ENCODE assay signal across 9 cellular contexts in the genomic region with DNA sequence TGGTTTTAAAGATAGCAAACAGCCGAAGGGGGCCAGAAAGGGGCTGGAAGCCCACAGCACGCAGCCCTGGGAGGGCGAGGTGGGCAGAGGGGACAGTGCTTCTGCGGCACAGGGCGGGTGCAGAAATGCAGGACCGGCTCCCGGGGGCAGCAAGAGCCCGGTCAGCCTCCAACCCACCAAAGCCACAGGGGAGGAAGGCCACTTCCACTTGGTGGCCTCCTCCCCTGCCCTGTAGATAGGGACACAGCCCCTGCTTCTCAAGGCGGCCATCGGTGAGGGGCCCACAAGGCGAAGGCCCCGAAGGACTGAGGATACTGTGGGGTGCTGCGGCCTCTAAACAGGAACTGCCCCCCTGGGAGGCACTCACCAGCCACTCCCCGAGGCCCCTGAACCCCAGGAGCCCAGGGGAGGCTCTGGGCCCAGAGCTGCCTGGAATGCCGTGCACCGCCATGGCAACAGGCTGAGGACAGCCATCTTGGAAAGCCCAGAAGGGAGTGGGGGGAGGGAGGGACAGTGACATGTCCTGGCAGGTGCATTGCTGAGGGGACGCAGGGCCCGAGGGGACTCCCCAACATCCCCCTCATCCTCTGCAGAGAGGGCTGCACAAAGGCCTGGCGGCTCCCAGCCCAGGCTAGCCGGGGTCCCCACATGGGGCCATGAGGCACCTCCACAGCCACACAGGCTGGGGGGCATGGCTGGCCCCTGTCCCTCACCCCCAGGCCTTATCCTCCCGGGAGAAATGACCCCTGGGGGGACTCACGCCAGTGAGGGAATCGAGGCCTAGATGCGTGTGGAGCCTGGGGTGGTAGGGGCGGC.
A peak's percentile ranks its signal among the peaks of the same experiment; 100 is the strongest.
DNase-seq lines count a peak whose midpoint lies in the region; ATAC-seq, FAIRE-seq and TF ChIP-seq lines count a peak whose summit lies in the region.
"Had no signal": no experiment of that assay in that cellular context is flagged by ENCODE, and none has a peak within 500 bp of the region (broad histone marks: within the 10 kb centered on the region; RNA-seq: fewer than 3 reads in every experiment).

No MANE protein-coding gene starts in this region.

- intact Hi-C loops in activated CD8-positive, alpha-beta T cell treated with anti-CD3 and anti-CD28 coated beads for 36 hours (cut with micrococcal nuclease) = loop anchor here (10.0 kb wide), 2 partner anchors 92 to 312 kb away; no protein-coding TSS in a partner anchor
- intact Hi-C loops in kidney (cut with DNase I) = no loop called here

- no peak for ATAC-seq in activated CD8-positive, alpha-beta T cell treated with anti-CD3 and anti-CD28 coated beads, Interleukin-2, amount 10 ng/mL, durations not matched to agents 7 days and 5 days
- no peak for ATAC-seq in activated CD8-positive, alpha-beta T cell treated with anti-CD3 and anti-CD28 coated beads for 36 hours
- ATAC-seq in T-helper 17 cell = no peak

- H3K4me3 Mint-ChIP-seq in activated CD8-positive, alpha-beta T cell treated with anti-CD3 and anti-CD28 coated beads, Interleukin-2, amount 10 ng/mL, durations not matched to agents 7 days and 5 days = peak overlapping the region; percentile 63
- no peak overlapping the region for H3K4me3 Mint-ChIP-seq in activated CD8-positive, alpha-beta T cell treated with anti-CD3 and anti-CD28 coated beads for 36 hours
- peak overlapping the region; percentile 81 for H3K4me3 Mint-ChIP-seq in T-helper 17 cell

- no peak overlapping the region for H3K4me3 ChIP-seq in kidney (ENCODE audit: low read length in 2 of 2)
- H3K4me3 ChIP-seq in suprapubic skin = no peak overlapping the region

- TF ChIP-seq CTCF in activated CD8-positive, alpha-beta T cell treated with anti-CD3 and anti-CD28 coated beads for 36 hours (IDR thresholded peaks at IDR 0.05) = no peak
- TF ChIP-seq CTCF in kidney (IDR thresholded peaks at IDR 0.05; ENCODE audit: borderline replicate concordance, extremely low read depth, insufficient read depth) (no peak), suprapubic skin (IDR thresholded peaks at IDR 0.05) (no peak)

- H3K9ac ChIP-seq in kidney (ENCODE audit: low read length in 2 of 2) = peak overlapping the region in 1 of 2 donors; percentile 58

- H3K9me3 Mint-ChIP-seq in activated CD8-positive, alpha-beta T cell treated with anti-CD3 and anti-CD28 coated beads, Interleukin-2, amount 10 ng/mL, durations not matched to agents 7 days and 5 days (ENCODE audit: insufficient read depth) = no peaks in the 10 kb centered on the region
- no peaks in the 10 kb centered on the region for H3K9me3 Mint-ChIP-seq in activated CD8-positive, alpha-beta T cell treated with anti-CD3 and anti-CD28 coated beads for 36 hours

- no peaks in the 10 kb centered on the region for H3K27me3 ChIP-seq in suprapubic skin

- H3K36me3 ChIP-seq in kidney (ENCODE audit: control insufficient read depth in 1 of 2, insufficient read depth in 2 of 2, low read length in 2 of 2) = peaks cover 5 to 8% of the 10 kb centered on the region in 2 donors
- peaks cover 48% of the 10 kb centered on the region for H3K36me3 ChIP-seq in suprapubic skin

- POLR2A ChIA-PET in activated CD8-positive, alpha-beta T cell treated with anti-CD3 and anti-CD28 coated beads, Interleukin-2, amount 10 ng/mL, durations not matched to agents 7 days and 5 days (lab: Charles Lee) = interaction anchor here (1.1 to 4.9 kb wide), 2 partner anchors 13 to 41 kb away, joined by 4 to 34 read pairs; no protein-coding TSS in a partner anchor
- POLR2A ChIA-PET in activated CD8-positive, alpha-beta T cell treated with anti-CD3 and anti-CD28 coated beads for 36 hours (lab: Charles Lee) = interaction anchor here (1.2 to 1.7 kb wide), 3 partner anchors 9 to 93 kb away, joined by 3 to 8 read pairs (median 6); no protein-coding TSS in a partner anchor

- no peak for TF ChIP-seq POLR2A in suprapubic skin (IDR thresholded peaks at IDR 0.05)

- DNase-seq in activated CD8-positive, alpha-beta T cell treated with anti-CD3 and anti-CD28 coated beads, Interleukin-2, amount 10 ng/mL, durations not matched to agents 7 days and 5 days = no peak
- no peak for DNase-seq in activated CD8-positive, alpha-beta T cell treated with anti-CD3 and anti-CD28 coated beads for 36 hours
- DNase-seq in T-helper 17 cell (no peak), kidney (peak; percentile 78), suprapubic skin (ENCODE audit: low spot score in 2 of 2) (no peak), NCI-H1105 treated with DMSO at 0.1 percent for 48 hours (lab: John Stamatoyannopoulos, UW) (no peak), NCI-H345 (lab: John Stamatoyannopoulos, UW) (no peak)
- no peak for DNase-seq in stimulated activated CD4-positive, alpha-beta T cell treated with anti-CD3 and anti-CD28 coated beads, Interleukin-15, amount 100 ng/mL, for 24 hours
- DNase-seq: NCI-H2171 had no signal

- peak overlapping the region; percentile 47 to 90 for H3K27ac ChIP-seq in kidney (ENCODE audit: low read depth in 2 of 2, low read length in 2 of 2)
- peak overlapping the region; percentile 10 for H3K27ac ChIP-seq in suprapubic skin

- peaks cover 72% of the 10 kb centered on the region for H3K4me1 Mint-ChIP-seq in activated CD8-positive, alpha-beta T cell treated with anti-CD3 and anti-CD28 coated beads, Interleukin-2, amount 10 ng/mL, durations not matched to agents 7 days and 5 days (ENCODE audit: low read depth)
- H3K4me1 Mint-ChIP-seq in activated CD8-positive, alpha-beta T cell treated with anti-CD3 and anti-CD28 coated beads for 36 hours (ENCODE audit: low read depth) = peaks cover 56% of the 10 kb centered on the region
- H3K4me1 Mint-ChIP-seq in T-helper 17 cell = peaks cover 36% of the 10 kb centered on the region

- H3K27ac Mint-ChIP-seq in activated CD8-positive, alpha-beta T cell treated with anti-CD3 and anti-CD28 coated beads, Interleukin-2, amount 10 ng/mL, durations not matched to agents 7 days and 5 days = peak overlapping the region; percentile 90
- no peak overlapping the region for H3K27ac Mint-ChIP-seq in activated CD8-positive, alpha-beta T cell treated with anti-CD3 and anti-CD28 coated beads for 36 hours
- H3K27ac Mint-ChIP-seq in T-helper 17 cell = peak overlapping the region; percentile 77

- TF ChIP-seq EP300 in suprapubic skin (IDR thresholded peaks at IDR 0.05) = no peak

- no peak for FAIRE-seq in kidney (lab: Jason Lieb, UNC)

- H3K9me3 ChIP-seq in T-helper 17 cell (ENCODE audit: control insufficient read depth, low read length, poor library complexity, severe bottlenecking) = no peaks in the 10 kb centered on the region
- no peaks in the 10 kb centered on the region for H3K9me3 ChIP-seq in kidney (ENCODE audit: control insufficient read depth in 1 of 2, low read length in 2 of 2)
- H3K9me3 ChIP-seq in suprapubic skin = no peaks in the 10 kb centered on the region

- H3K4me1 ChIP-seq in kidney (ENCODE audit: control insufficient read depth in 1 of 2, insufficient read depth in 1 of 2, low read depth in 1 of 2, low read length in 2 of 2) (peaks cover 26 to 39% of the 10 kb centered on the region in 2 donors), suprapubic skin (peaks cover 52% of the 10 kb centered on the region)

- 67% methylated on average over 10 of the region's 25 CpGs for WGBS in suprapubic skin

- CTCF ChIA-PET in activated CD8-positive, alpha-beta T cell treated with anti-CD3 and anti-CD28 coated beads, Interleukin-2, amount 10 ng/mL, durations not matched to agents 7 days and 5 days (lab: Charles Lee) = interaction anchor here (1.0 to 2.2 kb wide), 6 partner anchors 13 to 416 kb away, joined by 3 to 18 read pairs (median 5); no protein-coding TSS in a partner anchor
- CTCF ChIA-PET in activated CD8-positive, alpha-beta T cell treated with anti-CD3 and anti-CD28 coated beads for 36 hours (lab: Charles Lee) = interaction anchor here (1.0 to 3.7 kb wide), 5 partner anchors 12 to 319 kb away, joined by 3 to 11 read pairs (median 5); no protein-coding TSS in a partner anchor

- no peaks in the 10 kb centered on the region for H3K27me3 Mint-ChIP-seq in activated CD8-positive, alpha-beta T cell treated with anti-CD3 and anti-CD28 coated beads, Interleukin-2, amount 10 ng/mL, durations not matched to agents 7 days and 5 days (ENCODE audit: low read depth)
- H3K27me3 Mint-ChIP-seq in activated CD8-positive, alpha-beta T cell treated with anti-CD3 and anti-CD28 coated beads for 36 hours = no peaks in the 10 kb centered on the region
- H3K27me3 Mint-ChIP-seq in T-helper 17 cell = no peaks in the 10 kb centered on the region

- peaks cover 25% of the 10 kb centered on the region for H3K36me3 Mint-ChIP-seq in activated CD8-positive, alpha-beta T cell treated with anti-CD3 and anti-CD28 coated beads, Interleukin-2, amount 10 ng/mL, durations not matched to agents 7 days and 5 days (ENCODE audit: low read depth)
- H3K36me3 Mint-ChIP-seq in activated CD8-positive, alpha-beta T cell treated with anti-CD3 and anti-CD28 coated beads for 36 hours (ENCODE audit: low read depth) = peaks cover 18% of the 10 kb centered on the region
- H3K36me3 Mint-ChIP-seq in T-helper 17 cell (ENCODE audit: low read depth) = no peaks in the 10 kb centered on the region
